Comparison of ENCODE assay signal across 1 cellular context in the genomic region with DNA sequence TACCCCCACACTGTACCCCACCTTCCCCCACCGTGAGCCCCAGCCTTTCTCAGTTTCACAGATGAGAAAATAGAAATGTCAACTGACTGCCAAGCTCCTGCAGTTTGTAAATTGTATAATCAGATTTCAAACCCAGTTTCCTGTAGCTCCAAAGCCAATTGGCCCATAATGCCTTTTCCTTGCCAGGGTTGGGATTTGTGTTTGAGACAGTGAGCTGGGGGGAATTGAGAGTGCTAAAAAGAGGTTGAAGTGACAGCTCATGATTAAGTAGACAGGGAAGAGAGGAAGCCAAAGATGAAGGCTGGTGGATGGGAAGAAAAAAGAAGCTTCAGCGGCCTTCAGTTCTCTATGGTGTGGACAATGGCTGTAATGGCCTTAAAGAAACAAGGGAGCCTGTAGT.
TF ChIP-seq lines count a peak whose summit lies in the region.

No MANE protein-coding gene starts in this region.

TF ChIP-seq in SK-N-SH treated with all-trans-retinoic acid at 6 μM for 48 hours, 23 proteins besides CTCF, POLR2A, EP300 and RAD21 (continued from another document):
- TF ChIP-seq, protein P1, sequence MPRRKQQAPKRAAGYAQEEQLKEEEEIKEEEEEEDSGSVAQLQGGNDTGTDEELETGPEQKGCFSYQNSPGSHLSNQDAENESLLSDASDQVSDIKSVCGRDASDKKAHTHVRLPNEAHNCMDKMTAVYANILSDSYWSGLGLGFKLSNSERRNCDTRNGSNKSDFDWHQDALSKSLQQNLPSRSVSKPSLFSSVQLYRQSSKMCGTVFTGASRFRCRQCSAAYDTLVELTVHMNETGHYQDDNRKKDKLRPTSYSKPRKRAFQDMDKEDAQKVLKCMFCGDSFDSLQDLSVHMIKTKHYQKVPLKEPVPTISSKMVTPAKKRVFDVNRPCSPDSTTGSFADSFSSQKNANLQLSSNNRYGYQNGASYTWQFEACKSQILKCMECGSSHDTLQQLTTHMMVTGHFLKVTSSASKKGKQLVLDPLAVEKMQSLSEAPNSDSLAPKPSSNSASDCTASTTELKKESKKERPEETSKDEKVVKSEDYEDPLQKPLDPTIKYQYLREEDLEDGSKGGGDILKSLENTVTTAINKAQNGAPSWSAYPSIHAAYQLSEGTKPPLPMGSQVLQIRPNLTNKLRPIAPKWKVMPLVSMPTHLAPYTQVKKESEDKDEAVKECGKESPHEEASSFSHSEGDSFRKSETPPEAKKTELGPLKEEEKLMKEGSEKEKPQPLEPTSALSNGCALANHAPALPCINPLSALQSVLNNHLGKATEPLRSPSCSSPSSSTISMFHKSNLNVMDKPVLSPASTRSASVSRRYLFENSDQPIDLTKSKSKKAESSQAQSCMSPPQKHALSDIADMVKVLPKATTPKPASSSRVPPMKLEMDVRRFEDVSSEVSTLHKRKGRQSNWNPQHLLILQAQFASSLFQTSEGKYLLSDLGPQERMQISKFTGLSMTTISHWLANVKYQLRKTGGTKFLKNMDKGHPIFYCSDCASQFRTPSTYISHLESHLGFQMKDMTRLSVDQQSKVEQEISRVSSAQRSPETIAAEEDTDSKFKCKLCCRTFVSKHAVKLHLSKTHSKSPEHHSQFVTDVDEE (CRISPR knock-in tag; IDR thresholded peaks at IDR 0.05): no peak
- TF ChIP-seq TCF4 (CRISPR knock-in tag; IDR thresholded peaks at IDR 0.05; ENCODE audit: borderline replicate concordance): no peak
- TF ChIP-seq, protein P2, sequence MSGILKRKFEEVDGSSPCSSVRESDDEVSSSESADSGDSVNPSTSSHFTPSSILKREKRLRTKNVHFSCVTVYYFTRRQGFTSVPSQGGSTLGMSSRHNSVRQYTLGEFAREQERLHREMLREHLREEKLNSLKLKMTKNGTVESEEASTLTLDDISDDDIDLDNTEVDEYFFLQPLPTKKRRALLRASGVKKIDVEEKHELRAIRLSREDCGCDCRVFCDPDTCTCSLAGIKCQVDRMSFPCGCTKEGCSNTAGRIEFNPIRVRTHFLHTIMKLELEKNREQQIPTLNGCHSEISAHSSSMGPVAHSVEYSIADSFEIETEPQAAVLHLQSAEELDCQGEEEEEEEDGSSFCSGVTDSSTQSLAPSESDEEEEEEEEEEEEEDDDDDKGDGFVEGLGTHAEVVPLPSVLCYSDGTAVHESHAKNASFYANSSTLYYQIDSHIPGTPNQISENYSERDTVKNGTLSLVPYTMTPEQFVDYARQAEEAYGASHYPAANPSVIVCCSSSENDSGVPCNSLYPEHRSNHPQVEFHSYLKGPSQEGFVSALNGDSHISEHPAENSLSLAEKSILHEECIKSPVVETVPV (CRISPR knock-in tag; IDR thresholded peaks at IDR 0.05): no peak
- no peak for TF ChIP-seq ZNF70 (CRISPR knock-in tag; IDR thresholded peaks at IDR 0.05)
